In the genomic region with DNA sequence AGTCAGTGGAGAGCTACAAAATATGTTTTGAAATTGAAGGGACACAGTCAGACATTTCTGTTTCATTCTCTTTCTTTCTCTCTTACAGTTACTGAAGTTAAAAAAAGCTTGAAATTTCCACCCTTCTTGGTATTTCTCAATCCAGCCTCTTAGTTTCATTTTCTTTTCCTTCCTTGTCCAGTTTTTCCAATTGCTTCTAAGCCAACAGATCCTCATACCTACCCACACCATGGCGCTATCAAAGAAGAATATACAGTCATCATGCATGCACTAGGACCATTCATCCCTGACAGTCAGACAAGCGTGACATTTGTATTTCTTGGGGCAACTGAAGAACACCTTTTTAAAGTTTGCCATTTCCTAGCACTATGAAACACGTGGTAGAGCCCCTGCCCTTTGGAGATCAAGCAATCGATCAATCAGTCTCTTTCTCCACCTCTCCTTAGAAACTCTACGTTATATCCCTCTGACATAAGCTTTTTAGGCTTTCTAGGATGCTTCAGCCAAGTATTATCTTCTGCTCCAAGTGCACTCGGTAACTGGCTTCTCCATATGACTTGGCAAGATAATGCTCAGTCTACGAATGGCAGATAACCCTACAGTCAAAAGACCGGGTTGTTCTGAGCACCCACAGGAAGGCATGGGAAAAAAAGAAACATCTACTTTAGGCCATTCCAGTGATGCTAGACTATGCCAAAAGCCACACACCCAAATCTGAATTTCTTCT, we compare ENCODE assay signal across 1 cellular context.
A peak's percentile ranks its signal among the peaks of the same experiment; 100 is the strongest.
TF ChIP-seq lines count a peak whose summit lies in the region.

No MANE protein-coding gene starts in this region.

TF ChIP-seq in K562, 482 proteins besides CTCF, POLR2A, EP300 and RAD21 (continued from another document and continues in another):
- TF ChIP-seq, protein P1, sequence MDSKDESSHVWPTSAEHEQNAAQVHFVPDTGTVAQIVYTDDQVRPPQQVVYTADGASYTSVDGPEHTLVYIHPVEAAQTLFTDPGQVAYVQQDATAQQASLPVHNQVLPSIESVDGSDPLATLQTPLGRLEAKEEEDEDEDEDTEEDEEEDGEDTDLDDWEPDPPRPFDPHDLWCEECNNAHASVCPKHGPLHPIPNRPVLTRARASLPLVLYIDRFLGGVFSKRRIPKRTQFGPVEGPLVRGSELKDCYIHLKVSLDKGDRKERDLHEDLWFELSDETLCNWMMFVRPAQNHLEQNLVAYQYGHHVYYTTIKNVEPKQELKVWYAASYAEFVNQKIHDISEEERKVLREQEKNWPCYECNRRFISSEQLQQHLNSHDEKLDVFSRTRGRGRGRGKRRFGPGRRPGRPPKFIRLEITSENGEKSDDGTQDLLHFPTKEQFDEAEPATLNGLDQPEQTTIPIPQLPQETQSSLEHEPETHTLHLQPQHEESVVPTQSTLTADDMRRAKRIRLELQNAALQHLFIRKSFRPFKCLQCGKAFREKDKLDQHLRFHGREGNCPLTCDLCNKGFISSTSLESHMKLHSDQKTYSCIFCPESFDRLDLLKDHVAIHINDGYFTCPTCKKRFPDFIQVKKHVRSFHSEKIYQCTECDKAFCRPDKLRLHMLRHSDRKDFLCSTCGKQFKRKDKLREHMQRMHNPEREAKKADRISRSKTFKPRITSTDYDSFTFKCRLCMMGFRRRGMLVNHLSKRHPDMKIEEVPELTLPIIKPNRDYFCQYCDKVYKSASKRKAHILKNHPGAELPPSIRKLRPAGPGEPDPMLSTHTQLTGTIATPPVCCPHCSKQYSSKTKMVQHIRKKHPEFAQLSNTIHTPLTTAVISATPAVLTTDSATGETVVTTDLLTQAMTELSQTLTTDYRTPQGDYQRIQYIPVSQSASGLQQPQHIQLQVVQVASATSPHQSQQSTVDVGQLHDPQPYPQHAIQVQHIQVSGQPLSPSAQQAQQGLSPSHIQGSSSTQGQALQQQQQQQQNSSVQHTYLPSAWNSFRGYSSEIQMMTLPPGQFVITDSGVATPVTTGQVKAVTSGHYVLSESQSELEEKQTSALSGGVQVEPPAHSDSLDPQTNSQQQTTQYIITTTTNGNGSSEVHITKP (IDR thresholded peaks at IDR 0.05; ENCODE audit: partially characterized antibody) = no peak
- no peak for TF ChIP-seq ILF3 (IDR thresholded peaks at IDR 0.05; ENCODE audit: borderline replicate concordance)
- TF ChIP-seq ZNF445 (CRISPR knock-in tag; IDR thresholded peaks at IDR 0.05; ENCODE audit: low read depth) = no peak
- TF ChIP-seq EZH2 (IDR thresholded peaks at IDR 0.05; ENCODE audit: borderline replicate concordance, low read depth, low read length) = no peak
- no peak for TF ChIP-seq ASH1L (IDR thresholded peaks at IDR 0.05; ENCODE audit: borderline replicate concordance, low read depth, partially characterized antibody)
- TF ChIP-seq SMAD1 (IDR thresholded peaks at IDR 0.05; ENCODE audit: low read depth, low read length, partially characterized antibody) = no peak
- TF ChIP-seq SMAD3 (CRISPR knock-in tag; conservative IDR thresholded peaks at IDR 0.05) = no peak
- TF ChIP-seq ZNF79 (CRISPR knock-in tag; IDR thresholded peaks at IDR 0.05; ENCODE audit: low read depth) = no peak
- TF ChIP-seq TCF3 (CRISPR knock-in tag; IDR thresholded peaks at IDR 0.05) = peak; percentile 95
- peak; percentile 23; the same call in 1 of the 2 replicates for TF ChIP-seq MAFF (IDR thresholded peaks at IDR 0.05; ENCODE audit: low read length)
- peak; percentile 93 for TF ChIP-seq SMARCA4 (IDR thresholded peaks at IDR 0.05)
- TF ChIP-seq ZNF551 (CRISPR knock-in tag; IDR thresholded peaks at IDR 0.05) = no peak
- no peak for TF ChIP-seq ZC3H4 (CRISPR knock-in tag; IDR thresholded peaks at IDR 0.05; ENCODE audit: borderline replicate concordance)
- TF ChIP-seq MEIS2 (IDR thresholded peaks at IDR 0.05; ENCODE audit: partially characterized antibody) = peak; percentile 94
- peak; percentile 55; the same call in 1 of the 2 replicates for TF ChIP-seq ATF7 (IDR thresholded peaks at IDR 0.05)
- no peak for TF ChIP-seq EWSR1 (IDR thresholded peaks at IDR 0.05; ENCODE audit: borderline replicate concordance, low read depth, partially characterized antibody)
- peak; percentile 65; the same call in 1 of the 2 replicates for TF ChIP-seq JUND (IDR thresholded peaks at IDR 0.05; ENCODE audit: borderline replicate concordance, low read depth, low read length)
- peak; percentile 57; the same call in 2 of the 3 replicates for TF ChIP-seq JUND (tag; IDR thresholded peaks at IDR 0.05; ENCODE audit: borderline replicate concordance, low read depth, low read length)
- TF ChIP-seq ZNF316 (IDR thresholded peaks at IDR 0.05) = peak; percentile 13; the same call in 1 of the 2 replicates
- TF ChIP-seq, protein P2, sequence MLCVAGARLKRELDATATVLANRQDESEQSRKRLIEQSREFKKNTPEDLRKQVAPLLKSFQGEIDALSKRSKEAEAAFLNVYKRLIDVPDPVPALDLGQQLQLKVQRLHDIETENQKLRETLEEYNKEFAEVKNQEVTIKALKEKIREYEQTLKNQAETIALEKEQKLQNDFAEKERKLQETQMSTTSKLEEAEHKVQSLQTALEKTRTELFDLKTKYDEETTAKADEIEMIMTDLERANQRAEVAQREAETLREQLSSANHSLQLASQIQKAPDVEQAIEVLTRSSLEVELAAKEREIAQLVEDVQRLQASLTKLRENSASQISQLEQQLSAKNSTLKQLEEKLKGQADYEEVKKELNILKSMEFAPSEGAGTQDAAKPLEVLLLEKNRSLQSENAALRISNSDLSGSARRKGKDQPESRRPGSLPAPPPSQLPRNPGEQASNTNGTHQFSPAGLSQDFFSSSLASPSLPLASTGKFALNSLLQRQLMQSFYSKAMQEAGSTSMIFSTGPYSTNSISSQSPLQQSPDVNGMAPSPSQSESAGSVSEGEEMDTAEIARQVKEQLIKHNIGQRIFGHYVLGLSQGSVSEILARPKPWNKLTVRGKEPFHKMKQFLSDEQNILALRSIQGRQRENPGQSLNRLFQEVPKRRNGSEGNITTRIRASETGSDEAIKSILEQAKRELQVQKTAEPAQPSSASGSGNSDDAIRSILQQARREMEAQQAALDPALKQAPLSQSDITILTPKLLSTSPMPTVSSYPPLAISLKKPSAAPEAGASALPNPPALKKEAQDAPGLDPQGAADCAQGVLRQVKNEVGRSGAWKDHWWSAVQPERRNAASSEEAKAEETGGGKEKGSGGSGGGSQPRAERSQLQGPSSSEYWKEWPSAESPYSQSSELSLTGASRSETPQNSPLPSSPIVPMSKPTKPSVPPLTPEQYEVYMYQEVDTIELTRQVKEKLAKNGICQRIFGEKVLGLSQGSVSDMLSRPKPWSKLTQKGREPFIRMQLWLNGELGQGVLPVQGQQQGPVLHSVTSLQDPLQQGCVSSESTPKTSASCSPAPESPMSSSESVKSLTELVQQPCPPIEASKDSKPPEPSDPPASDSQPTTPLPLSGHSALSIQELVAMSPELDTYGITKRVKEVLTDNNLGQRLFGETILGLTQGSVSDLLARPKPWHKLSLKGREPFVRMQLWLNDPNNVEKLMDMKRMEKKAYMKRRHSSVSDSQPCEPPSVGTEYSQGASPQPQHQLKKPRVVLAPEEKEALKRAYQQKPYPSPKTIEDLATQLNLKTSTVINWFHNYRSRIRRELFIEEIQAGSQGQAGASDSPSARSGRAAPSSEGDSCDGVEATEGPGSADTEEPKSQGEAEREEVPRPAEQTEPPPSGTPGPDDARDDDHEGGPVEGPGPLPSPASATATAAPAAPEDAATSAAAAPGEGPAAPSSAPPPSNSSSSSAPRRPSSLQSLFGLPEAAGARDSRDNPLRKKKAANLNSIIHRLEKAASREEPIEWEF (CRISPR knock-in tag; IDR thresholded peaks at IDR 0.05) = peak; percentile 32; the same call in 1 of the 2 replicates
- no peak for TF ChIP-seq ZNF197 (CRISPR knock-in tag; IDR thresholded peaks at IDR 0.05; ENCODE audit: low read depth)
- TF ChIP-seq, protein P3, sequence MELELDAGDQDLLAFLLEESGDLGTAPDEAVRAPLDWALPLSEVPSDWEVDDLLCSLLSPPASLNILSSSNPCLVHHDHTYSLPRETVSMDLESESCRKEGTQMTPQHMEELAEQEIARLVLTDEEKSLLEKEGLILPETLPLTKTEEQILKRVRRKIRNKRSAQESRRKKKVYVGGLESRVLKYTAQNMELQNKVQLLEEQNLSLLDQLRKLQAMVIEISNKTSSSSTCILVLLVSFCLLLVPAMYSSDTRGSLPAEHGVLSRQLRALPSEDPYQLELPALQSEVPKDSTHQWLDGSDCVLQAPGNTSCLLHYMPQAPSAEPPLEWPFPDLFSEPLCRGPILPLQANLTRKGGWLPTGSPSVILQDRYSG (tag; conservative IDR thresholded peaks at IDR 0.05; ENCODE audit: low read depth) = 0 out of 2 replicates have a peak, but pooled peaks have one; percentile 29
- peak; percentile 84; the same call in 1 of the 2 replicates for TF ChIP-seq KLF16 (IDR thresholded peaks at IDR 0.05)
- TF ChIP-seq FOXM1 (IDR thresholded peaks at IDR 0.05; ENCODE audit: low read depth) = peak; percentile 79
- no peak for TF ChIP-seq FOXM1 (CRISPR knock-in tag; IDR thresholded peaks at IDR 0.05; ENCODE audit: low read depth)
- TF ChIP-seq IFI16 (CRISPR knock-in tag; IDR thresholded peaks at IDR 0.05) = no peak
- TF ChIP-seq ZNF644 (tag; IDR thresholded peaks at IDR 0.05; ENCODE audit: low read depth) = peak; percentile 90
- peak; percentile 37 to 87; a peak in 3 of 4 replicates for TF ChIP-seq TBL1XR1 (IDR thresholded peaks at IDR 0.05; ENCODE audit: low read length in 2 of 2)
- TF ChIP-seq, protein P4, sequence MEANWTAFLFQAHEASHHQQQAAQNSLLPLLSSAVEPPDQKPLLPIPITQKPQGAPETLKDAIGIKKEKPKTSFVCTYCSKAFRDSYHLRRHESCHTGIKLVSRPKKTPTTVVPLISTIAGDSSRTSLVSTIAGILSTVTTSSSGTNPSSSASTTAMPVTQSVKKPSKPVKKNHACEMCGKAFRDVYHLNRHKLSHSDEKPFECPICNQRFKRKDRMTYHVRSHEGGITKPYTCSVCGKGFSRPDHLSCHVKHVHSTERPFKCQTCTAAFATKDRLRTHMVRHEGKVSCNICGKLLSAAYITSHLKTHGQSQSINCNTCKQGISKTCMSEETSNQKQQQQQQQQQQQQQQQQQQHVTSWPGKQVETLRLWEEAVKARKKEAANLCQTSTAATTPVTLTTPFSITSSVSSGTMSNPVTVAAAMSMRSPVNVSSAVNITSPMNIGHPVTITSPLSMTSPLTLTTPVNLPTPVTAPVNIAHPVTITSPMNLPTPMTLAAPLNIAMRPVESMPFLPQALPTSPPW (CRISPR knock-in tag; IDR thresholded peaks at IDR 0.05) = peak; percentile 42; the same call in 1 of the 2 replicates
- no peak for TF ChIP-seq TBP (optimal IDR thresholded peaks at IDR 0.05; ENCODE audit: low read depth, low read length)
- 0 out of 2 replicates have a peak, but pooled peaks have one; percentile 37 for TF ChIP-seq BCOR (IDR thresholded peaks at IDR 0.05)
- no peak for TF ChIP-seq CBX3 (IDR thresholded peaks at IDR 0.05; ENCODE audit: borderline replicate concordance in 1 of 2, low read length in 2 of 2)
- TF ChIP-seq, protein P5, sequence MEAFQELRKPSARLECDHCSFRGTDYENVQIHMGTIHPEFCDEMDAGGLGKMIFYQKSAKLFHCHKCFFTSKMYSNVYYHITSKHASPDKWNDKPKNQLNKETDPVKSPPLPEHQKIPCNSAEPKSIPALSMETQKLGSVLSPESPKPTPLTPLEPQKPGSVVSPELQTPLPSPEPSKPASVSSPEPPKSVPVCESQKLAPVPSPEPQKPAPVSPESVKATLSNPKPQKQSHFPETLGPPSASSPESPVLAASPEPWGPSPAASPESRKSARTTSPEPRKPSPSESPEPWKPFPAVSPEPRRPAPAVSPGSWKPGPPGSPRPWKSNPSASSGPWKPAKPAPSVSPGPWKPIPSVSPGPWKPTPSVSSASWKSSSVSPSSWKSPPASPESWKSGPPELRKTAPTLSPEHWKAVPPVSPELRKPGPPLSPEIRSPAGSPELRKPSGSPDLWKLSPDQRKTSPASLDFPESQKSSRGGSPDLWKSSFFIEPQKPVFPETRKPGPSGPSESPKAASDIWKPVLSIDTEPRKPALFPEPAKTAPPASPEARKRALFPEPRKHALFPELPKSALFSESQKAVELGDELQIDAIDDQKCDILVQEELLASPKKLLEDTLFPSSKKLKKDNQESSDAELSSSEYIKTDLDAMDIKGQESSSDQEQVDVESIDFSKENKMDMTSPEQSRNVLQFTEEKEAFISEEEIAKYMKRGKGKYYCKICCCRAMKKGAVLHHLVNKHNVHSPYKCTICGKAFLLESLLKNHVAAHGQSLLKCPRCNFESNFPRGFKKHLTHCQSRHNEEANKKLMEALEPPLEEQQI (IDR thresholded peaks at IDR 0.05) = peak; percentile 85; the same call in 1 of the 2 replicates
- TF ChIP-seq HDAC2 (IDR thresholded peaks at IDR 0.05) = peak; percentile 59; the same call in 1 of the 2 replicates
- peak; percentile 85; the same call in 1 of the 2 replicates for TF ChIP-seq POLR2AphosphoS5 (IDR thresholded peaks at IDR 0.05; ENCODE audit: control insufficient read depth, insufficient read depth, low read depth, low read length)
- TF ChIP-seq PHTF2 (CRISPR knock-in tag; IDR thresholded peaks at IDR 0.05) = no peak
- 0 out of 2 replicates have a peak, but pooled peaks have one; percentile 47 for TF ChIP-seq MTA3 (IDR thresholded peaks at IDR 0.05; ENCODE audit: borderline replicate concordance)
- peak; percentile 51; the same call in 1 of the 2 replicates for TF ChIP-seq NFE2 (IDR thresholded peaks at IDR 0.05; ENCODE audit: low read depth)
- TF ChIP-seq, protein P6, sequence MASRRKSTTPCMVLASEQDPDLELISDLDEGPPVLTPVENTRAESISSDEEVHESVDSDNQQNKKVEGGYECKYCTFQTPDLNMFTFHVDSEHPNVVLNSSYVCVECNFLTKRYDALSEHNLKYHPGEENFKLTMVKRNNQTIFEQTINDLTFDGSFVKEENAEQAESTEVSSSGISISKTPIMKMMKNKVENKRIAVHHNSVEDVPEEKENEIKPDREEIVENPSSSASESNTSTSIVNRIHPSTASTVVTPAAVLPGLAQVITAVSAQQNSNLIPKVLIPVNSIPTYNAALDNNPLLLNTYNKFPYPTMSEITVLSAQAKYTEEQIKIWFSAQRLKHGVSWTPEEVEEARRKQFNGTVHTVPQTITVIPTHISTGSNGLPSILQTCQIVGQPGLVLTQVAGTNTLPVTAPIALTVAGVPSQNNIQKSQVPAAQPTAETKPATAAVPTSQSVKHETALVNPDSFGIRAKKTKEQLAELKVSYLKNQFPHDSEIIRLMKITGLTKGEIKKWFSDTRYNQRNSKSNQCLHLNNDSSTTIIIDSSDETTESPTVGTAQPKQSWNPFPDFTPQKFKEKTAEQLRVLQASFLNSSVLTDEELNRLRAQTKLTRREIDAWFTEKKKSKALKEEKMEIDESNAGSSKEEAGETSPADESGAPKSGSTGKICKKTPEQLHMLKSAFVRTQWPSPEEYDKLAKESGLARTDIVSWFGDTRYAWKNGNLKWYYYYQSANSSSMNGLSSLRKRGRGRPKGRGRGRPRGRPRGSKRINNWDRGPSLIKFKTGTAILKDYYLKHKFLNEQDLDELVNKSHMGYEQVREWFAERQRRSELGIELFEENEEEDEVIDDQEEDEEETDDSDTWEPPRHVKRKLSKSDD (conservative IDR thresholded peaks at IDR 0.05; ENCODE audit: low read length) = no peak
- peak; percentile 85; the same call in 1 of the 2 replicates for TF ChIP-seq ZNF766 (CRISPR knock-in tag; conservative IDR thresholded peaks at IDR 0.05)
- peak; percentile 87; the same call in 1 of the 2 replicates for TF ChIP-seq CTBP1 (IDR thresholded peaks at IDR 0.05; ENCODE audit: borderline replicate concordance)
- TF ChIP-seq ZNF24 (IDR thresholded peaks at IDR 0.05) = no peak
- peak; percentile 39 for TF ChIP-seq MAFG (tag; conservative IDR thresholded peaks at IDR 0.05)
- no peak for TF ChIP-seq SRSF9 (IDR thresholded peaks at IDR 0.05; ENCODE audit: borderline replicate concordance, low read depth, low read length)
- TF ChIP-seq, protein P7, sequence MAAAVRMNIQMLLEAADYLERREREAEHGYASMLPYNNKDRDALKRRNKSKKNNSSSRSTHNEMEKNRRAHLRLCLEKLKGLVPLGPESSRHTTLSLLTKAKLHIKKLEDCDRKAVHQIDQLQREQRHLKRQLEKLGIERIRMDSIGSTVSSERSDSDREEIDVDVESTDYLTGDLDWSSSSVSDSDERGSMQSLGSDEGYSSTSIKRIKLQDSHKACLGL (CRISPR knock-in tag; IDR thresholded peaks at IDR 0.05; ENCODE audit: borderline replicate concordance, poor library complexity, severe bottlenecking) = no peak
